Comparison of ENCODE assay signal across 20 cellular contexts in the genomic region with DNA sequence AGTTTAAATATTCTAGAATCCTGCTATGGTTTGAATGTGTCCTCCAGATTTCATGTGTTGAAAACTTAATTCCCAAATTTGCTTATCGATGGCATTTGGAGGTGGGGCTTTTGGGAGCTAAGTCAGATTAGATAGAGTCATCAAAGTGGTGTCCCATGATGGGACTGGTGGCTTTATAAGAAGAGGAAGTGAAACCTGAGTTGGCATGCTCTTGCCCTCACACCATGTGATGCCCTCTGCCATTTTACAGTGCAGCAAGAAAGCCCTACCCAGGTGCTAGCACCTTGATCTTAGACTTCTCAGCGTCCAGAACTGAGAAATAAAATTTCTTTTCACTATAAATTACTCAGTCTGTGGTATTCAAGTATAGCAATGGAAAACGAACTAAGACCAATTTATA.
DNase-seq lines count a peak whose midpoint lies in the region; ATAC-seq and TF ChIP-seq lines count a peak whose summit lies in the region.
"Had no signal": no experiment of that assay in that cellular context is flagged by ENCODE, and none has a peak within 500 bp of the region (broad histone marks: within the 10 kb centered on the region; RNA-seq: fewer than 3 reads in every experiment).

No MANE protein-coding gene starts in this region.

- H3K27me3 Mint-ChIP-seq in stimulated activated naive B cell treated with anti-CD40 and anti-IgM and Interleukin-4, amounts not matched to agents 10 μg/mL and 1 μg/mL and 100 μg/mL, for 72 hours: peaks cover 0 to 9% of the 10 kb centered on the region in 2 donors
- H3K27me3 Mint-ChIP-seq: activated CD4-positive, alpha-beta T cell treated with anti-CD3 and anti-CD28 coated beads, Interleukin-2, amount 10 ng/mL, durations not matched to agents 7 days and 5 days; IgD-negative memory B cell had no signal

- H3K4me1 Mint-ChIP-seq in stimulated activated naive B cell treated with anti-CD40 and anti-IgM and Interleukin-4, amounts not matched to agents 10 μg/mL and 1 μg/mL and 100 μg/mL, for 72 hours: peaks cover 14 to 16% of the 10 kb centered on the region in 2 donors
- H3K4me1 Mint-ChIP-seq: activated CD4-positive, alpha-beta T cell treated with anti-CD3 and anti-CD28 coated beads, Interleukin-2, amount 10 ng/mL, durations not matched to agents 7 days and 5 days had no signal

- in situ Hi-C loops in GM13977 (cut with MboI; ENCODE audit: low pct_unique_long_range_greater_than_20kb, low sequenced_read_pairs, unreplicated experiment): no loop called here
- in situ Hi-C loops in ACHN (cut with HindIII; ENCODE audit: low pct_ligation_motif_present, low pct_unique_long_range_greater_than_20kb, low sequenced_read_pairs): no loop called here

- peaks cover 0 to 2% of the 10 kb centered on the region in 2 donors for H3K9me3 Mint-ChIP-seq in stimulated activated naive B cell treated with anti-CD40 and anti-IgM and Interleukin-4, amounts not matched to agents 10 μg/mL and 1 μg/mL and 100 μg/mL, for 72 hours
- H3K9me3 Mint-ChIP-seq: activated CD4-positive, alpha-beta T cell treated with anti-CD3 and anti-CD28 coated beads, Interleukin-2, amount 10 ng/mL, durations not matched to agents 7 days and 5 days; IgD-negative memory B cell had no signal

- TF ChIP-seq CTCF in GM13977 (IDR thresholded peaks at IDR 0.05; ENCODE audit: extremely low read depth, insufficient read depth, missing control alignments): no peak

- DNase-seq in DMS53 (lab: John Stamatoyannopoulos, UW) (peak; percentile 14), DMS53 treated with DMSO at 0.1 percent for 48 hours (lab: John Stamatoyannopoulos, UW; ENCODE audit: unreplicated experiment) (no peak), NOMO-1 (lab: John Stamatoyannopoulos, UW; ENCODE audit: unreplicated experiment in 2 of 2) (peak; percentile 35 to 48), GM13977 (ENCODE audit: low spot score) (no peak), DMS114 treated with DMSO at 0.1 percent for 48 hours (lab: John Stamatoyannopoulos, UW; ENCODE audit: unreplicated experiment) (no peak), ACHN (no peak)
- DNase-seq in stimulated activated naive B cell treated with anti-CD40 and anti-IgM and Interleukin-4, amounts not matched to agents 10 μg/mL and 1 μg/mL and 100 μg/mL, for 72 hours: peak; percentile 6
- DNase-seq: activated CD4-positive, alpha-beta T cell treated with anti-CD3 and anti-CD28 coated beads, Interleukin-2, amount 10 ng/mL, durations not matched to agents 7 days and 5 days; amygdala; central memory CD4-positive, alpha-beta T cell; left colon; mucosa of descending colon; NCI-H1417 treated with DMSO at 0.1 percent for 48 hours; NCI-H2227 treated with DMSO at 0.1 percent for 48 hours; NCI-H82; stimulated activated CD4-positive, alpha-beta T cell treated with anti-CD3 and anti-CD28 coated beads, Interleukin-4, amount 100 ng/mL, for 4 hours; SW 1271 had no signal

- peak; percentile 45 for ATAC-seq in HG03159 (IDR thresholded peaks at IDR 0.05; ENCODE audit: unreplicated experiment)
- peak; percentile 66 to 70 for ATAC-seq in stimulated activated naive B cell treated with anti-CD40 and anti-IgM and Interleukin-4, amounts not matched to agents 10 μg/mL and 1 μg/mL and 100 μg/mL, for 72 hours (replicated peaks)
- ATAC-seq: gastroesophageal sphincter, left colon, mucosa of descending colon had no signal

- H3K27ac Mint-ChIP-seq in stimulated activated naive B cell treated with anti-CD40 and anti-IgM and Interleukin-4, amounts not matched to agents 10 μg/mL and 1 μg/mL and 100 μg/mL, for 72 hours: no peak overlapping the region
- H3K27ac Mint-ChIP-seq: activated CD4-positive, alpha-beta T cell treated with anti-CD3 and anti-CD28 coated beads, Interleukin-2, amount 10 ng/mL, durations not matched to agents 7 days and 5 days had no signal

- H3K4me3 Mint-ChIP-seq in stimulated activated naive B cell treated with anti-CD40 and anti-IgM and Interleukin-4, amounts not matched to agents 10 μg/mL and 1 μg/mL and 100 μg/mL, for 72 hours: no peak overlapping the region
- H3K4me3 Mint-ChIP-seq: activated CD4-positive, alpha-beta T cell treated with anti-CD3 and anti-CD28 coated beads, Interleukin-2, amount 10 ng/mL, durations not matched to agents 7 days and 5 days; IgD-negative memory B cell had no signal

- H3K36me3 Mint-ChIP-seq in stimulated activated naive B cell treated with anti-CD40 and anti-IgM and Interleukin-4, amounts not matched to agents 10 μg/mL and 1 μg/mL and 100 μg/mL, for 72 hours: no peaks in the 10 kb centered on the region
- H3K36me3 Mint-ChIP-seq: IgD-negative memory B cell had no signal

Comparison
In these comparisons a context has a peak if more than half of its experiments do, and no peak if none do; other contexts are left out.
1. DNase-seq: peak in DMS53 (single experiment), NOMO-1 (2 of 2) and stimulated activated naive B cell treated with anti-CD40 and anti-IgM and Interleukin-4, amounts not matched to agents 10 μg/mL and 1 μg/mL and 100 μg/mL, for 72 hours (single experiment); none in DMS53 treated with DMSO at 0.1 percent for 48 hours (single experiment), GM13977 (single experiment), DMS114 treated with DMSO at 0.1 percent for 48 hours (single experiment) and ACHN (single experiment).